20 cellular contexts compared by ENCODE assay signal in the genomic region with DNA sequence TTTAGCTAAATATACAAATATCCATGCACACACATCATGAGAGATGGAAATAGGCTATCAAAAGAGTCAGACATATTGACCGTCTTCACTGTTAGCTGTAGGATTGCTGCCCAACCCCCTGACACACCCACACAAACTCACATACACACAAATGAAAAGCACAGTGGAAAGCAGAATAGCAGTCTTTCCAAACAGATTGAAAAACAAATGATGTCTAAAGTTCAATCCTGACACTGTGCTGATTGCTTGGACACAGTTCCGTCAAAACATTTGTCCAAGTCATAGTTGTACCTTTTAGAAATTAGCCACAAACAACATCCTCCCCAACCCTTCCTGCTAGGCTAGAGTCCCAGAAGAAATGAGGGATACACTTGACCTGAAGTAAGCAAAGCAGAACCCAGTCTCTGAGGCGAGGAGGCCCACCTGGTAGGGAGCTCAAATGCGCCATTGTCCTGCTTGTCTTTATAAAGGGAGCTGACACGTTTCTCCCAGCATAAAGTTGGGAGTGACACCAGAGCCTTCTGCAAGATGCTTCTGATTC. TPM values are rescaled to one million over a fixed set of nuclear protein-coding genes. Genes with fewer than 3 reads are reported as not detected.
DNase-seq lines count a peak whose midpoint lies in the region; ATAC-seq and TF ChIP-seq lines count a peak whose summit lies in the region.
"Had no signal": no experiment of that assay in that cellular context is flagged by ENCODE, and none has a peak within 500 bp of the region (broad histone marks: within the 10 kb centered on the region; RNA-seq: fewer than 3 reads in every experiment).

A gene (plus strand): TSS at position 491 of the 541 bp plus-strand sequence. CDS start 38 bp downstream, at position 529.

- H3K9me3 ChIP-seq in right lobe of liver (no peaks in the 10 kb centered on the region), T-helper 17 cell (ENCODE audit: control insufficient read depth, low read length, poor library complexity, severe bottlenecking) (no peaks in the 10 kb centered on the region)
- H3K9me3 ChIP-seq: Caco-2 had no signal

- intact Hi-C loops in right lobe of liver (cut with DNase I): no loop called here

- H3K27ac ChIP-seq in right lobe of liver: no peak within 1 kb of the TSS
- H3K27ac ChIP-seq: GM23248 had no signal

- H3K36me3 Mint-ChIP-seq in T-helper 17 cell (ENCODE audit: low read depth): peaks cover 2% of the 10 kb centered on the region
- H3K36me3 Mint-ChIP-seq in activated naive CD4-positive, alpha-beta T cell treated with anti-CD3 and anti-CD28 coated beads, Interleukin-2, amount 10 ng/mL, durations not matched to agents 7 days and 5 days: no peaks in the 10 kb centered on the region

- CTCF ChIA-PET in activated naive CD4-positive, alpha-beta T cell treated with anti-CD3 and anti-CD28 coated beads, Interleukin-2, amount 10 ng/mL, durations not matched to agents 7 days and 5 days (lab: Charles Lee): no interaction called here

- H3K27ac Mint-ChIP-seq in T-helper 17 cell: no peak within 1 kb of the TSS
- no peak within 1 kb of the TSS for H3K27ac Mint-ChIP-seq in activated naive CD4-positive, alpha-beta T cell treated with anti-CD3 and anti-CD28 coated beads, Interleukin-2, amount 10 ng/mL, durations not matched to agents 7 days and 5 days

- H3K4me1 ChIP-seq in right lobe of liver: no peaks in the 10 kb centered on the region
- H3K4me1 ChIP-seq: Caco-2 had no signal

- H3K9me3 Mint-ChIP-seq in activated naive CD4-positive, alpha-beta T cell treated with anti-CD3 and anti-CD28 coated beads, Interleukin-2, amount 10 ng/mL, durations not matched to agents 7 days and 5 days: no peaks in the 10 kb centered on the region
- H3K9me3 Mint-ChIP-seq: CD4-positive, alpha-beta memory T cell had no signal

- 67% methylated on average over 5 of the region's 5 CpGs for WGBS in right lobe of liver (ENCODE audit: insufficient coverage, low coverage, low lambda C conversion rate, missing lambda C conversion rate)

- no peak within 1 kb of the TSS for H3K4me3 ChIP-seq in right lobe of liver
- H3K4me3 ChIP-seq: GM12878, GM23248 had no signal

- H3K27me3 Mint-ChIP-seq in T-helper 17 cell: no peaks in the 10 kb centered on the region
- H3K27me3 Mint-ChIP-seq in activated naive CD4-positive, alpha-beta T cell treated with anti-CD3 and anti-CD28 coated beads, Interleukin-2, amount 10 ng/mL, durations not matched to agents 7 days and 5 days: no peaks in the 10 kb centered on the region
- H3K27me3 Mint-ChIP-seq: CD4-positive, alpha-beta memory T cell had no signal

- no peak for TF ChIP-seq POLR2A in right lobe of liver (IDR thresholded peaks at IDR 0.05)

- TF ChIP-seq CTCF in right lobe of liver (IDR thresholded peaks at IDR 0.05): no peak

- H3K4me1 Mint-ChIP-seq in T-helper 17 cell: no peaks in the 10 kb centered on the region
- H3K4me1 Mint-ChIP-seq in activated naive CD4-positive, alpha-beta T cell treated with anti-CD3 and anti-CD28 coated beads, Interleukin-2, amount 10 ng/mL, durations not matched to agents 7 days and 5 days: no peaks in the 10 kb centered on the region

- peak; percentile 45 for DNase-seq in islet precursor cell
- no peak for DNase-seq in left lobe of liver (ENCODE audit: low spot score)
- DNase-seq in right lobe of liver: no peak
- DNase-seq in T-helper 17 cell: no peak
- DNase-seq in activated naive CD4-positive, alpha-beta T cell treated with anti-CD3 and anti-CD28 coated beads, Interleukin-2, amount 10 ng/mL, durations not matched to agents 7 days and 5 days: no peak
- DNase-seq in SW 1271 (lab: John Stamatoyannopoulos, UW): no peak
- DNase-seq: C1 segment of cervical spinal cord; Caco-2; CD4-positive, alpha-beta memory T cell; DMS 273 treated with DMSO at 0.1 percent for 48 hours; DMS79; EL; GDM1; GM23248; H7; HCEC 1CT had no signal

- no peaks in the 10 kb centered on the region for H3K27me3 ChIP-seq in right lobe of liver

- no peaks in the 10 kb centered on the region for H3K36me3 ChIP-seq in right lobe of liver

- ATAC-seq in left lobe of liver (peak; percentile 80), right lobe of liver (peak; percentile 62 to 90 (median 76)), T-helper 17 cell (no peak)
- ATAC-seq: GM12878 had no signal

- H3K4me3 Mint-ChIP-seq in T-helper 17 cell: no peak within 1 kb of the TSS
- H3K4me3 Mint-ChIP-seq in activated naive CD4-positive, alpha-beta T cell treated with anti-CD3 and anti-CD28 coated beads, Interleukin-2, amount 10 ng/mL, durations not matched to agents 7 days and 5 days: no peak within 1 kb of the TSS
- H3K4me3 Mint-ChIP-seq: CD4-positive, alpha-beta memory T cell had no signal

RNA-seq across cellular contexts. Expression of the gene that starts here (rescaled TPM):
- total RNA-seq in left lobe of liver: not detected
- not detected for total RNA-seq in right lobe of liver
- total RNA-seq in T-helper 17 cell: not detected
- total RNA-seq: A172; A673; CD4-positive, alpha-beta memory T cell; GM12878; GM23248; H1 had no signal

Comparison
In these comparisons a context has a peak if more than half of its experiments do, and no peak if none do; other contexts are left out.
1. Peak in ATAC-seq in left lobe of liver; RNA of the gene not detected or under 1 TPM.
2. Peak in ATAC-seq in right lobe of liver; RNA of the gene not detected or under 1 TPM.